ENCODE assay signal across 23 cellular contexts in the genomic region with DNA sequence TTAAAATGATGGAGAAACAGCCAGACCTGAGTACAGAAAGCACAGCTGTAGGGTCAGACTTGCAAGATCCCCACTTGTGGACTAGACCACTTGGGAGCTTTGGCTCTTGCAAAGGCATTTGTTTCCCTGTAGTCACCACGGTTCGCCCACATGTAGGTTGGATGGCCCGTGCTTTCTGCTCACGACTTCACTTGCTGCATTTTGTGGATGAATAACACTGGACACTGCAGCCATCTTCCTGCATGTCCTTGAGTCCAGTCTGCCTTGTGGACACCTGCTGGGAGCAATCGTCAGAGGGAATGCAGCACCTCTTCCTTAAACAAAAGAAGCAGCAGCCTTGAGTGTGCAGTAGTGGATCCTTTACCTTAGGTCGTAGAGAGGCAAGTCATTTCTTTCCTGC.
DNase-seq lines count a peak whose midpoint lies in the region; ATAC-seq, FAIRE-seq and TF ChIP-seq lines count a peak whose summit lies in the region.
"Had no signal": no experiment of that assay in that cellular context is flagged by ENCODE, and none has a peak within 500 bp of the region (broad histone marks: within the 10 kb centered on the region; RNA-seq: fewer than 3 reads in every experiment).

No MANE protein-coding gene starts in this region.

- H3K36me3 ChIP-seq in right atrium auricular region (no peaks in the 10 kb centered on the region), bronchial epithelial cell (ENCODE audit: control insufficient read depth, insufficient read depth, low read length) (no peaks in the 10 kb centered on the region), neural progenitor cell (no peaks in the 10 kb centered on the region), ovary (no peaks in the 10 kb centered on the region)
- H3K36me3 ChIP-seq: SJSA1 had no signal

- H3K4me3 ChIP-seq in right atrium auricular region = no peak overlapping the region
- no peak overlapping the region for H3K4me3 ChIP-seq in bronchial epithelial cell (ENCODE audit: low read depth, low read length)
- no peak overlapping the region for H3K4me3 ChIP-seq in neural progenitor cell
- H3K4me3 ChIP-seq in ovary = no peak overlapping the region
- H3K4me3 ChIP-seq: SJSA1 had no signal

- no peak overlapping the region for H3K27ac ChIP-seq in right atrium auricular region
- no peak overlapping the region for H3K27ac ChIP-seq in neural progenitor cell
- H3K27ac ChIP-seq in ovary = no peak overlapping the region
- H3K27ac ChIP-seq: 22Rv1, SJSA1 had no signal

- H3K9me3 Mint-ChIP-seq in neural progenitor cell = peaks cover 3% of the 10 kb centered on the region

- peaks cover 34% of the 10 kb centered on the region for H3K27me3 Mint-ChIP-seq in neural progenitor cell (ENCODE audit: insufficient read depth, low read depth)

- ATAC-seq in left cardiac atrium = no peak

- H3K4me1 ChIP-seq in right atrium auricular region = no peaks in the 10 kb centered on the region
- H3K4me1 ChIP-seq in neural progenitor cell = peaks cover 56% of the 10 kb centered on the region
- H3K4me1 ChIP-seq in ovary (ENCODE audit: insufficient read depth) = no peaks in the 10 kb centered on the region
- H3K4me1 ChIP-seq: SJSA1 had no signal

- peak overlapping the region; percentile 75 for H3K4me2 ChIP-seq in neural progenitor cell

- no peak overlapping the region for H3K4me3 Mint-ChIP-seq in neural progenitor cell
- H3K4me3 Mint-ChIP-seq: B cell; CD14-positive monocyte; CD8-positive, alpha-beta memory T cell; IgD-negative memory B cell had no signal

- FAIRE-seq in bronchial epithelial cell (lab: Jason Lieb, UNC) = peak; percentile 86

- DNase-seq in right atrium auricular region (ENCODE audit: low spot score) (peak; percentile 9), left cardiac atrium (no peak), bronchial epithelial cell (ENCODE audit: low read depth) (no peak), neural progenitor cell (ENCODE audit: low spot score) (no peak), GF-D8 (lab: John Stamatoyannopoulos, UW) (no peak), foreskin melanocyte (no peak), ovary (no peak), amniotic stem cell (lab: John Stamatoyannopoulos, UW) (no peak)
- DNase-seq: CD8-positive, alpha-beta memory T cell; DMS79 treated with DMSO at 0.1 percent for 48 hours; NCI-H1048; NCI-H1417; NCI-H1694; NCI-H2081; NCI-H2227 treated with DMSO at 0.1 percent for 48 hours; NCI-H526 treated with DMSO at 0.1 percent for 48 hours; Right ventricle myocardium superior; RPMI8226 had no signal

- no peaks in the 10 kb centered on the region for H3K9me3 ChIP-seq in right atrium auricular region
- no peaks in the 10 kb centered on the region for H3K9me3 ChIP-seq in neural progenitor cell (ENCODE audit: low read depth)
- H3K9me3 ChIP-seq in ovary = no peaks in the 10 kb centered on the region

- no peaks in the 10 kb centered on the region for H3K79me2 ChIP-seq in neural progenitor cell (ENCODE audit: low read depth)

- peaks cover 0 to 2% of the 10 kb centered on the region in 2 donors for H3K27me3 ChIP-seq in right atrium auricular region
- no peaks in the 10 kb centered on the region for H3K27me3 ChIP-seq in bronchial epithelial cell (ENCODE audit: control insufficient read depth, insufficient read depth, low read length)
- peaks cover 38% of the 10 kb centered on the region for H3K27me3 ChIP-seq in neural progenitor cell
- H3K27me3 ChIP-seq in ovary = no peaks in the 10 kb centered on the region
- H3K27me3 ChIP-seq: SJSA1 had no signal

- TF ChIP-seq CTCF in right atrium auricular region (IDR thresholded peaks at IDR 0.05) (no peak), bronchial epithelial cell (IDR thresholded peaks at IDR 0.05; ENCODE audit: insufficient read depth, low read length, severe bottlenecking) (no peak), neural progenitor cell (IDR thresholded peaks at IDR 0.05) (no peak), ovary (IDR thresholded peaks at IDR 0.05) (no peak)

- intact Hi-C loops in left cardiac atrium (cut with DNase I) (no loop called here), ovary (cut with DNase I) (no loop called here)

- H3K36me3 Mint-ChIP-seq in neural progenitor cell = no peaks in the 10 kb centered on the region
- H3K36me3 Mint-ChIP-seq: CD14-positive monocyte; CD8-positive, alpha-beta memory T cell had no signal

- H3K4me1 Mint-ChIP-seq in neural progenitor cell = peaks cover 60% of the 10 kb centered on the region
- H3K4me1 Mint-ChIP-seq: B cell; CD14-positive monocyte; CD8-positive, alpha-beta memory T cell; IgD-negative memory B cell had no signal

- H2AFZ ChIP-seq in neural progenitor cell (replicated peaks) = no peak overlapping the region

- no peak for TF ChIP-seq EP300 in ovary (IDR thresholded peaks at IDR 0.05)

- H3F3A ChIP-seq in neural progenitor cell (ENCODE audit: low read depth) = peaks cover 62% of the 10 kb centered on the region

- WGBS in ovary, 3 donors = 83 to 91% (median 83%) methylated on average over 6 of the region's 6 CpGs

- H3K27ac Mint-ChIP-seq in neural progenitor cell = no peak overlapping the region
- H3K27ac Mint-ChIP-seq: B cell; CD14-positive monocyte; CD8-positive, alpha-beta memory T cell; IgD-negative memory B cell had no signal

- H3K9ac ChIP-seq in neural progenitor cell = no peak overlapping the region

- peaks cover 45% of the 10 kb centered on the region for H4K20me1 ChIP-seq in neural progenitor cell (ENCODE audit: low read depth)

- TF ChIP-seq POLR2A in ovary (IDR thresholded peaks at IDR 0.05) = no peak
